Comparison of ENCODE assay signal across 9 cellular contexts in genomic region chr7:3028071-3028766, GRCh38. TPM values are rescaled to one million over a fixed set of nuclear protein-coding genes. Genes with fewer than 3 reads are reported as not detected.
A peak's percentile ranks its signal among the peaks of the same experiment; 100 is the strongest.
DNase-seq lines count a peak whose midpoint lies in the region; ATAC-seq and TF ChIP-seq lines count a peak whose summit lies in the region.
"Had no signal": no experiment of that assay in that cellular context is flagged by ENCODE, and none has a peak within 500 bp of the region (broad histone marks: within the 10 kb centered on the region; RNA-seq: fewer than 3 reads in every experiment).

No MANE protein-coding gene starts in this region.

- peaks cover 82% of the 10 kb centered on the region for H3K36me3 Mint-ChIP-seq in activated CD8-positive, alpha-beta T cell treated with anti-CD3 and anti-CD28 coated beads, Interleukin-2, amount 10 ng/mL, durations not matched to agents 7 days and 5 days (ENCODE audit: low read depth)

- TF ChIP-seq CTCF in HFF-Myc (IDR thresholded peaks at IDR 0.05; ENCODE audit: low read depth, low read length, missing control alignments) (no peak), fibroblast of villous mesenchyme (IDR thresholded peaks at IDR 0.05; ENCODE audit: insufficient read depth, low read depth, low read length) (no peak), GM10248 (IDR thresholded peaks at IDR 0.05; ENCODE audit: control extremely low read depth, extremely low read depth, low read depth, missing control alignments) (no peak)

- H3K27me3 Mint-ChIP-seq in activated CD8-positive, alpha-beta T cell treated with anti-CD3 and anti-CD28 coated beads, Interleukin-2, amount 10 ng/mL, durations not matched to agents 7 days and 5 days (ENCODE audit: low read depth) = no peaks in the 10 kb centered on the region

- H3K27ac Mint-ChIP-seq in activated CD8-positive, alpha-beta T cell treated with anti-CD3 and anti-CD28 coated beads, Interleukin-2, amount 10 ng/mL, durations not matched to agents 7 days and 5 days = peak overlapping the region; percentile 61

- POLR2A ChIA-PET in activated CD8-positive, alpha-beta T cell treated with anti-CD3 and anti-CD28 coated beads, Interleukin-2, amount 10 ng/mL, durations not matched to agents 7 days and 5 days (lab: Charles Lee) = interaction anchor here (0.6 to 0.7 kb wide), 2 partner anchors 78 to 185 kb away, joined by 3 to 4 read pairs; no protein-coding TSS in a partner anchor
- POLR2A ChIA-PET in GM10248 (lab: Yijun Ruan, JAX) = interaction anchor here (0.5 kb wide), 1 partner anchor 480 kb away, joined by 4 read pairs; no protein-coding TSS in a partner anchor

- H3K4me3 ChIP-seq in HFF-Myc (replicated peaks; ENCODE audit: low read depth, low read length) = no peak overlapping the region
- no peak overlapping the region for H3K4me3 ChIP-seq in fibroblast of villous mesenchyme (ENCODE audit: low read depth, low read length)
- H3K4me3 ChIP-seq: gastrocnemius medialis had no signal

- CTCF ChIA-PET in activated CD8-positive, alpha-beta T cell treated with anti-CD3 and anti-CD28 coated beads, Interleukin-2, amount 10 ng/mL, durations not matched to agents 7 days and 5 days (lab: Charles Lee) = no interaction called here
- CTCF ChIA-PET in GM10248 (lab: Yijun Ruan, JAX) = interaction anchor here (1.0 to 1.4 kb wide), 2 partner anchors 14 to 50 kb away, joined by 3 to 4 read pairs; no protein-coding TSS in a partner anchor

- no peak overlapping the region for H3K4me3 Mint-ChIP-seq in activated CD8-positive, alpha-beta T cell treated with anti-CD3 and anti-CD28 coated beads, Interleukin-2, amount 10 ng/mL, durations not matched to agents 7 days and 5 days

- H3K4me1 Mint-ChIP-seq in activated CD8-positive, alpha-beta T cell treated with anti-CD3 and anti-CD28 coated beads, Interleukin-2, amount 10 ng/mL, durations not matched to agents 7 days and 5 days (ENCODE audit: low read depth) = peaks cover 54% of the 10 kb centered on the region

- DNase-seq in HFF-Myc (ENCODE audit: extremely low read depth, low read depth) (peak; percentile 4), fibroblast of villous mesenchyme (ENCODE audit: low read depth) (peak; percentile 30), NCI-H526 treated with DMSO at 0.1 percent for 48 hours (lab: John Stamatoyannopoulos, UW) (no peak), GM10248 (ENCODE audit: extremely low spot score) (no peak)
- DNase-seq in activated CD8-positive, alpha-beta T cell treated with anti-CD3 and anti-CD28 coated beads, Interleukin-2, amount 10 ng/mL, durations not matched to agents 7 days and 5 days = no peak
- peak in 3 of 4 experiments; percentile 7 to 54 (median 31) for DNase-seq in stimulated activated CD4-positive, alpha-beta T cell treated with anti-CD3 and anti-CD28 coated beads, Interleukin-1b, Interleukin-23, amount 100 ng/mL, for 24 hours (ENCODE audit: low read depth in 4 of 4, low spot score in 1 of 4)

- H3K9me3 Mint-ChIP-seq in activated CD8-positive, alpha-beta T cell treated with anti-CD3 and anti-CD28 coated beads, Interleukin-2, amount 10 ng/mL, durations not matched to agents 7 days and 5 days (ENCODE audit: insufficient read depth) = peaks cover 25% of the 10 kb centered on the region

- ATAC-seq in activated CD8-positive, alpha-beta T cell treated with anti-CD3 and anti-CD28 coated beads, Interleukin-2, amount 10 ng/mL, durations not matched to agents 7 days and 5 days = peak; percentile 51
- no peak for ATAC-seq in HG03135 (IDR thresholded peaks at IDR 0.05; ENCODE audit: unreplicated experiment)
- ATAC-seq in HG03432 (IDR thresholded peaks at IDR 0.05; ENCODE audit: unreplicated experiment) = no peak
- ATAC-seq: gastrocnemius medialis had no signal

RNA-seq across cellular contexts. Expression of gene CARD11, which starts 15.4 kb away (rescaled TPM):
- total RNA-seq in activated CD8-positive, alpha-beta T cell treated with anti-CD3 and anti-CD28 coated beads, Interleukin-2, amount 10 ng/mL, durations not matched to agents 7 days and 5 days = 100 to 1,000 TPM; 178 TPM
- total RNA-seq in fibroblast of villous mesenchyme = under 0.01 TPM in 1 of 2 replicates, not detected in the other

Comparison
In these comparisons a context has a peak if more than half of its experiments do, and no peak if none do; other contexts are left out.
1. DNase-seq: peak in HFF-Myc (single experiment), fibroblast of villous mesenchyme (single experiment) and stimulated activated CD4-positive, alpha-beta T cell treated with anti-CD3 and anti-CD28 coated beads, Interleukin-1b, Interleukin-23, amount 100 ng/mL, for 24 hours (3 of 4); none in activated CD8-positive, alpha-beta T cell treated with anti-CD3 and anti-CD28 coated beads, Interleukin-2, amount 10 ng/mL, durations not matched to agents 7 days and 5 days (single experiment), NCI-H526 treated with DMSO at 0.1 percent for 48 hours (single experiment) and GM10248 (single experiment).
2. RNA of gene CARD11, which starts 15.4 kb away (total RNA-seq): 178 TPM in activated CD8-positive, alpha-beta T cell treated with anti-CD3 and anti-CD28 coated beads, Interleukin-2, amount 10 ng/mL, durations not matched to agents 7 days and 5 days; under 0.01 TPM in fibroblast of villous mesenchyme; every median in the first group is over 100 times any median in the second.